In the genomic region with DNA sequence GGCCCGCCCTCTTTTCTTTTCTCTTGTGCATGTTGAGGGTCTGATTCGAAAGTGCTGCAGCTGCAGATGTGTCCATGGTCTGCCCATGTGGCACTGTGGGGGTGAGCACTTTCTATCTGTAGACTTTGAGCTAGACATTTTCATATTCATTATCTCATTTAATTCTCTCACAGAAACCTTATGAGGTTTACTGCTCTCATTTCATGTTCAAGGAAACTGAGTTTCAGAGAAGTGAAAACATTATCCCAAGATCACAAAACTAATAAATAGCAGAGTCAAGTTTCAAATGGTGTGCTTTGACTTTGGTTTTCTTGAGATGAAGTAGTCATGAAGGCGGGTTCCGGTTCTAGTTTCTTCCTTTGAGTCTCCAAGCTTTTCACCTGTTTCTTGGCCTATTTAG, we compare ENCODE assay signal across 29 cellular contexts.
DNase-seq lines count a peak whose midpoint lies in the region; ATAC-seq, FAIRE-seq and TF ChIP-seq lines count a peak whose summit lies in the region.
"Had no signal": no experiment of that assay in that cellular context is flagged by ENCODE, and none has a peak within 500 bp of the region (broad histone marks: within the 10 kb centered on the region; RNA-seq: fewer than 3 reads in every experiment).

No MANE protein-coding gene starts in this region.

- no peaks in the 10 kb centered on the region for H3K27me3 Mint-ChIP-seq in activated CD4-positive, alpha-beta T cell treated with anti-CD3 and anti-CD28 coated beads, Interleukin-2, amount 10 ng/mL, durations not matched to agents 7 days and 5 days
- no peaks in the 10 kb centered on the region for H3K27me3 Mint-ChIP-seq in neural progenitor cell (ENCODE audit: insufficient read depth, low read depth)
- H3K27me3 Mint-ChIP-seq: B cell, IgD-negative memory B cell, T-helper 17 cell had no signal

- in situ Hi-C loops in HepG2 (cut with HindIII; ENCODE audit: extremely low pct_ligation_motif_present, low pct_unique_long_range_greater_than_20kb): no loop called here

- TF ChIP-seq EP300 in HepG2 (IDR thresholded peaks at IDR 0.05; ENCODE audit: low read depth in 2 of 2, low read length in 2 of 2) (no peak), HepG2 (CRISPR knock-in tag; IDR thresholded peaks at IDR 0.05; ENCODE audit: borderline replicate concordance) (no peak)

- H2AFZ ChIP-seq in neural progenitor cell (replicated peaks) (no peak overlapping the region), HepG2 (ENCODE audit: low read length) (no peak overlapping the region)

- H3K27me3 ChIP-seq in neural progenitor cell: no peaks in the 10 kb centered on the region
- no peaks in the 10 kb centered on the region for H3K27me3 ChIP-seq in HepG2 (ENCODE audit: control insufficient read depth in 1 of 2, insufficient read depth in 2 of 2, low read length in 2 of 2)
- H3K27me3 ChIP-seq: SJCRH30 had no signal

- no peak overlapping the region for H3K4me3 Mint-ChIP-seq in activated CD4-positive, alpha-beta T cell treated with anti-CD3 and anti-CD28 coated beads, Interleukin-2, amount 10 ng/mL, durations not matched to agents 7 days and 5 days
- no peak overlapping the region for H3K4me3 Mint-ChIP-seq in neural progenitor cell
- H3K4me3 Mint-ChIP-seq: B cell; CD8-positive, alpha-beta T cell; IgD-negative memory B cell; T-helper 17 cell had no signal

- no peak for DNase-seq in activated CD4-positive, alpha-beta T cell treated with anti-CD3 and anti-CD28 coated beads, Interleukin-2, amount 10 ng/mL, durations not matched to agents 7 days and 5 days
- DNase-seq in activated CD4-positive, alpha-beta T cell treated with anti-CD3 and anti-CD28 coated beads, Interleukin-2, amount 50 U/mL, for 1 hour: no peak
- DNase-seq in neural progenitor cell (ENCODE audit: low spot score) (no peak), HepG2 (ENCODE audit: low spot score) (no peak), germinal center (ENCODE audit: low spot score) (no peak), dedifferentiated amniotic fluid mesenchymal stem cell (ENCODE audit: extremely low spot score) (no peak)
- DNase-seq: Caco-2; CD8-positive, alpha-beta T cell; DMS79; EL; GDM1; GOT3; HCEC 1CT; NCI-H1092 treated with DMSO at 0.1 percent for 48 hours; NCI-H1436; NCI-H187; NCI-H2107; NCI-H748 treated with DMSO at 0.1 percent for 48 hours; PC-3; SJCRH30; T-helper 17 cell had no signal

- CTCF ChIA-PET in activated CD4-positive, alpha-beta T cell treated with anti-CD3 and anti-CD28 coated beads, Interleukin-2, amount 10 ng/mL, durations not matched to agents 7 days and 5 days (lab: Charles Lee): no interaction called here
- CTCF ChIA-PET in HepG2 (lab: Yijun Ruan, JAX; ENCODE audit: low intra/inter-chr PET ratio, low total read pairs): no interaction called here

- TF ChIP-seq CTCF in neural progenitor cell (IDR thresholded peaks at IDR 0.05): no peak
- TF ChIP-seq CTCF in HepG2 (CRISPR knock-in tag; IDR thresholded peaks at IDR 0.05): no peak

- TF ChIP-seq POLR2A in HepG2 (IDR thresholded peaks at IDR 0.05; ENCODE audit: insufficient read depth in 1 of 2, low read depth in 2 of 2, low read length in 2 of 2): no peak

- no peaks in the 10 kb centered on the region for H3K9me3 ChIP-seq in neural progenitor cell (ENCODE audit: low read depth)
- no peaks in the 10 kb centered on the region for H3K9me3 ChIP-seq in HepG2 (ENCODE audit: low read length)
- H3K9me3 ChIP-seq: Caco-2, SJCRH30 had no signal

- H3K27ac Mint-ChIP-seq in activated CD4-positive, alpha-beta T cell treated with anti-CD3 and anti-CD28 coated beads, Interleukin-2, amount 10 ng/mL, durations not matched to agents 7 days and 5 days: peak overlapping the region; percentile 6
- peak overlapping the region; percentile 75 for H3K27ac Mint-ChIP-seq in neural progenitor cell
- H3K27ac Mint-ChIP-seq: B cell; CD8-positive, alpha-beta T cell; IgD-negative memory B cell; T-helper 17 cell had no signal

- H3K36me3 ChIP-seq in neural progenitor cell (no peaks in the 10 kb centered on the region), HepG2 (replicated peaks in 1 of 2; ENCODE audit: control insufficient read depth in 1 of 2, insufficient read depth in 2 of 2, low read length in 2 of 2) (no peaks in the 10 kb centered on the region)
- H3K36me3 ChIP-seq: SJCRH30 had no signal

- H3K4me2 ChIP-seq in neural progenitor cell (no peak overlapping the region), HepG2 (ENCODE audit: low read depth, low read length) (no peak overlapping the region)

- intact Hi-C loops in HepG2 (cut with micrococcal nuclease; ENCODE audit: unreplicated experiment): no loop called here

- no peak for TF ChIP-seq RAD21 in HepG2 (CRISPR knock-in tag; IDR thresholded peaks at IDR 0.05)

- no peaks in the 10 kb centered on the region for H3K36me3 Mint-ChIP-seq in activated CD4-positive, alpha-beta T cell treated with anti-CD3 and anti-CD28 coated beads, Interleukin-2, amount 10 ng/mL, durations not matched to agents 7 days and 5 days (ENCODE audit: low read depth)
- H3K36me3 Mint-ChIP-seq in neural progenitor cell: no peaks in the 10 kb centered on the region
- H3K36me3 Mint-ChIP-seq: CD8-positive, alpha-beta T cell; IgD-negative memory B cell had no signal

- ATAC-seq in GM19467 (IDR thresholded peaks at IDR 0.05; ENCODE audit: unreplicated experiment): peak; percentile 81
- peak; percentile 71 for ATAC-seq in HG03457 (IDR thresholded peaks at IDR 0.05; ENCODE audit: unreplicated experiment)
- no peak for ATAC-seq in HepG2
- ATAC-seq: CD8-positive, alpha-beta T cell; PC-3; SK-N-SH treated with all-trans-retinoic acid at 6 μM for 48 hours; T-helper 17 cell had no signal

- peaks cover 2% of the 10 kb centered on the region for H3K9me3 Mint-ChIP-seq in activated CD4-positive, alpha-beta T cell treated with anti-CD3 and anti-CD28 coated beads, Interleukin-2, amount 10 ng/mL, durations not matched to agents 7 days and 5 days
- H3K9me3 Mint-ChIP-seq in neural progenitor cell: no peaks in the 10 kb centered on the region

- H3K27ac ChIP-seq in neural progenitor cell (no peak overlapping the region), HepG2 (ENCODE audit: extremely low read length, insufficient read depth, low read length) (no peak overlapping the region)
- H3K27ac ChIP-seq: 22Rv1, C4-2B, SJCRH30 had no signal

- H3K4me1 Mint-ChIP-seq in activated CD4-positive, alpha-beta T cell treated with anti-CD3 and anti-CD28 coated beads, Interleukin-2, amount 10 ng/mL, durations not matched to agents 7 days and 5 days: no peaks in the 10 kb centered on the region
- peaks cover 61% of the 10 kb centered on the region for H3K4me1 Mint-ChIP-seq in neural progenitor cell
- H3K4me1 Mint-ChIP-seq: B cell, IgD-negative memory B cell, T-helper 17 cell had no signal

- no peak for FAIRE-seq in HepG2 (lab: Jason Lieb, UNC)
- FAIRE-seq: GM18507 had no signal

- H3F3A ChIP-seq in neural progenitor cell (ENCODE audit: low read depth): peaks cover 18% of the 10 kb centered on the region

- no TSS peak for BruUV-seq in HepG2 (replicated peaks; lab: Mats Ljungman, UMichigan)

- POLR2A ChIA-PET in activated CD4-positive, alpha-beta T cell treated with anti-CD3 and anti-CD28 coated beads, Interleukin-2, amount 10 ng/mL, durations not matched to agents 7 days and 5 days (lab: Charles Lee): no interaction called here
- POLR2A ChIA-PET in HepG2 (lab: Yijun Ruan, JAX): no interaction called here

- H3K4me3 ChIP-seq in neural progenitor cell: no peak overlapping the region
- H3K4me3 ChIP-seq in HepG2 (replicated peaks in 1 of 3; ENCODE audit: insufficient read depth in 1 of 3, low read depth in 2 of 3, low read length in 3 of 3): no peak overlapping the region
- H3K4me3 ChIP-seq: SJCRH30 had no signal

- H3K79me2 ChIP-seq in neural progenitor cell (ENCODE audit: low read depth) (no peaks in the 10 kb centered on the region), HepG2 (ENCODE audit: insufficient read depth, low read length) (no peaks in the 10 kb centered on the region)

- H3K4me1 ChIP-seq in neural progenitor cell (peaks cover 49% of the 10 kb centered on the region), HepG2 (ENCODE audit: insufficient read depth, low read length) (no peaks in the 10 kb centered on the region)
- H3K4me1 ChIP-seq: SJCRH30 had no signal

- H3K9ac ChIP-seq in neural progenitor cell: no peak overlapping the region
- H3K9ac ChIP-seq in HepG2 (ENCODE audit: insufficient read depth, low read depth, low read length): no peak overlapping the region

- whole genome bisulfite sequencing in HepG2 (ENCODE audit: low lambda C conversion rate): 4% methylated on average over 4 of the region's 4 CpGs

- H4K20me1 ChIP-seq in neural progenitor cell (ENCODE audit: low read depth) (no peaks in the 10 kb centered on the region), HepG2 (ENCODE audit: insufficient read depth, low read length) (no peaks in the 10 kb centered on the region)

TF ChIP-seq in HepG2, 621 proteins besides CTCF, POLR2A, EP300 and RAD21 (continues in another document):
- TF ChIP-seq ZNF550 (CRISPR knock-in tag; IDR thresholded peaks at IDR 0.05; ENCODE audit: borderline replicate concordance): no peak
- TF ChIP-seq ZNF816 (CRISPR knock-in tag; IDR thresholded peaks at IDR 0.05; ENCODE audit: borderline replicate concordance): no peak
- TF ChIP-seq, protein P1, sequence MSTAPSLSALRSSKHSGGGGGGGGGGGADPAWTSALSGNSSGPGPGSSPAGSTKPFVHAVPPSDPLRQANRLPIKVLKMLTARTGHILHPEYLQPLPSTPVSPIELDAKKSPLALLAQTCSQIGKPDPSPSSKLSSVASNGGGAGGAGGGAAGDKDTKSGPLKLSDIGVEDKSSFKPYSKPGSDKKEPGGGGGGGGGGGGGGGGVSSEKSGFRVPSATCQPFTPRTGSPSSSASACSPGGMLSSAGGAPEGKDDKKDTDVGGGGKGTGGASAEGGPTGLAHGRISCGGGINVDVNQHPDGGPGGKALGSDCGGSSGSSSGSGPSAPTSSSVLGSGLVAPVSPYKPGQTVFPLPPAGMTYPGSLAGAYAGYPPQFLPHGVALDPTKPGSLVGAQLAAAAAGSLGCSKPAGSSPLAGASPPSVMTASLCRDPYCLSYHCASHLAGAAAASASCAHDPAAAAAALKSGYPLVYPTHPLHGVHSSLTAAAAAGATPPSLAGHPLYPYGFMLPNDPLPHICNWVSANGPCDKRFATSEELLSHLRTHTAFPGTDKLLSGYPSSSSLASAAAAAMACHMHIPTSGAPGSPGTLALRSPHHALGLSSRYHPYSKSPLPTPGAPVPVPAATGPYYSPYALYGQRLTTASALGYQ (CRISPR knock-in tag; IDR thresholded peaks at IDR 0.05): no peak
- no peak for TF ChIP-seq FOXO4 (CRISPR knock-in tag; conservative IDR thresholded peaks at IDR 0.05)
- no peak for TF ChIP-seq U2AF2 (IDR thresholded peaks at IDR 0.05; ENCODE audit: low read depth, low read length)
